Comparison of ENCODE assay signal across 8 cellular contexts in the genomic region with DNA sequence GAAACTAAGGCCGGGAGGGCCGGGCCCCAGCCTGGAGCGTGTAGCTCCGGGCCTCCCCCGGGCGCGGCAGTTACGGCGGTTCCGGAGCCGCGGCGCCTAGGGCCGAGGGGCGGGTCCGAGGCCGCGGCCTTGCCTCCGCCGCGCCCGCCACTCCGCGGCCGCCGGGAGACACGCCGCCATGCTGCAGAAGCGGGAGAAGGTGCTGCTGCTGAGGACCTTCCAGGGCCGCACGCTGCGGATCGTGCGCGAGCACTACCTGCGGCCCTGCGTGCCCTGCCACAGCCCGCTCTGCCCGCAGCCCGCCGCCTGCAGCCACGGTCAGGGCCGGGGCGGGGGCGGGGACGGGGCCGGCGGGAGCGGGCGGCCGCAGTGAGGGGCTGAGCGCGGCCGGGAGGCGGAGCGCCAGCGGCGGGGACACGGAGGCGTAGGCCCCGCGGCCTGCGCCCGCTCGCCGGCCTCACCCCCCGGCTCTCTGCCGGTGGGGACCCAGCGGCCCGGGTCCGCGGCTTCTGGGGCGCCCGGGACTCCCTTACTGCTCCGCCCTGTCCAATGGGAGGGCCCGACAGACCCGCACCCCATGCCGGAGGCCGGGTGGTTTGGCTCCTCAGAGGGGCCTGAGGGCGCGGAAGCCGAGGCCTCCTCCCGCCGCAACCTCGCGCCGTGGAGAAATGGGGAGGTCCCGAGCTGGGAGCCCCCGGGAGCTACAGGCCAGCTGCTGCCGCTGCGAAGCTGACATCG. TPM values are rescaled to one million over a fixed set of nuclear protein-coding genes. Genes with fewer than 3 reads are reported as not detected.
DNase-seq lines count a peak whose midpoint lies in the region; ATAC-seq and TF ChIP-seq lines count a peak whose summit lies in the region.

A gene (plus strand): TSS at position 150 of the 738 bp plus-strand sequence. CDS start 29 bp downstream, at position 179.

- DNase-seq in 8988T (peak; percentile 47), NCI-H774 (lab: John Stamatoyannopoulos, UW) (peak; percentile 68), endodermal cell (peak; percentile 86), mesothelial cell of epicardium (ENCODE audit: low spot score in 2 of 2, unreplicated experiment in 2 of 2) (peak; percentile 36 to 67)
- peak; percentile 44 to 55 for DNase-seq in stimulated activated CD8-positive, alpha-beta memory T cell treated with anti-CD3 and anti-CD28 coated beads, Interleukin-2, amount 100 ng/mL, for 48 hours (ENCODE audit: low read depth in 2 of 2)

- H3K27me3 Mint-ChIP-seq in endodermal cell (ENCODE audit: insufficient read depth): peaks cover 3% of the 10 kb centered on the region
- H3K27me3 Mint-ChIP-seq in mesothelial cell of epicardium (ENCODE audit: low read depth): no peaks in the 10 kb centered on the region

- H3K9me3 Mint-ChIP-seq in endodermal cell: no peaks in the 10 kb centered on the region
- H3K9me3 Mint-ChIP-seq in mesothelial cell of epicardium: no peaks in the 10 kb centered on the region

- H3K9ac ChIP-seq in endodermal cell (ENCODE audit: extremely low read depth, low read length, poor library complexity, severe bottlenecking): peak within 1 kb of the TSS; percentile 48

- ATAC-seq in GM18517 (IDR thresholded peaks at IDR 0.05; ENCODE audit: unreplicated experiment) (peak; percentile 67), HG03039 (IDR thresholded peaks at IDR 0.05; ENCODE audit: unreplicated experiment) (peak; percentile 58)

- H3K27me3 ChIP-seq in endodermal cell (ENCODE audit: control insufficient read depth, insufficient read depth, low read length, poor library complexity, severe bottlenecking): no peaks in the 10 kb centered on the region

- peaks cover 27% of the 10 kb centered on the region for H3K4me1 Mint-ChIP-seq in endodermal cell
- H3K4me1 Mint-ChIP-seq in mesothelial cell of epicardium: peaks cover 34% of the 10 kb centered on the region

- H3K4me3 Mint-ChIP-seq in endodermal cell: peak within 1 kb of the TSS; percentile 74
- peak within 1 kb of the TSS; percentile 76 for H3K4me3 Mint-ChIP-seq in mesothelial cell of epicardium

- CTCF ChIA-PET in activated CD8-positive, alpha-beta memory T cell treated with anti-CD3 and anti-CD28 coated beads for 36 hours (lab: Charles Lee): interaction anchor here (1.0 to 1.3 kb wide), 2 partner anchors 15 to 76 kb away, joined by 3 read pairs; no protein-coding TSS in a partner anchor

- H3K36me3 Mint-ChIP-seq in endodermal cell (ENCODE audit: low read depth) (peaks cover 10% of the 10 kb centered on the region), mesothelial cell of epicardium (peaks cover 9% of the 10 kb centered on the region)

- POLR2A ChIA-PET in activated CD8-positive, alpha-beta memory T cell treated with anti-CD3 and anti-CD28 coated beads for 36 hours (lab: Charles Lee): interaction anchor here (0.6 to 1.3 kb wide), 2 partner anchors 211 to 415 kb away, joined by 4 to 7 read pairs; a partner anchor contains a TSS

- H3K4me1 ChIP-seq in endodermal cell (ENCODE audit: control insufficient read depth, insufficient read depth, low read length): peaks cover 7% of the 10 kb centered on the region

- WGBS in endodermal cell (ENCODE audit: insufficient coverage in 1 of 2, insufficient read length in 1 of 2), 2 experiments: 0 to 1% methylated on average over 27 to 91 of the region's 92 CpGs

- H3K4me3 ChIP-seq in endodermal cell (ENCODE audit: low read length): peak within 1 kb of the TSS; percentile 82

- H3K27ac Mint-ChIP-seq in endodermal cell (peak within 1 kb of the TSS; percentile 77), mesothelial cell of epicardium (peak within 1 kb of the TSS; percentile 96)

- H3K9me3 ChIP-seq in endodermal cell (ENCODE audit: control insufficient read depth, low read length): no peaks in the 10 kb centered on the region

- no peak for TF ChIP-seq CTCF in endodermal cell (conservative IDR thresholded peaks at IDR 0.05)
- TF ChIP-seq CTCF in mesothelial cell of epicardium (IDR thresholded peaks at IDR 0.05; ENCODE audit: unreplicated experiment): no peak

- H3K27ac ChIP-seq in endodermal cell (ENCODE audit: low read depth, low read length): peak within 1 kb of the TSS; percentile 7

- H3K36me3 ChIP-seq in endodermal cell (ENCODE audit: control insufficient read depth, insufficient read depth, low read length): peaks cover 2% of the 10 kb centered on the region

RNA-seq across cellular contexts. Expression of the gene that starts here (rescaled TPM):
- total RNA-seq in activated CD8-positive, alpha-beta memory T cell treated with anti-CD3 and anti-CD28 coated beads for 36 hours: 10 to 100 TPM; 26.4 to 27.0 TPM
- total RNA-seq in endodermal cell: 10 to 100 TPM; 26.3 to 38.4 TPM
- polyA plus RNA-seq in endodermal cell (2013, experiment 1 of 2): 15.9 TPM
- polyA plus RNA-seq in endodermal cell (2013, experiment 2 of 2): 13.6 TPM
- 34.7 to 39.2 TPM (median 36.4 TPM) in 3 replicates for total RNA-seq in mesothelial cell of epicardium

Comparison
In these comparisons a context has a peak if more than half of its experiments do, and no peak if none do; other contexts are left out.
1. Peak in every context shown above with its lines: DNase-seq, ATAC-seq, H3K4me3 ChIP-seq and H3K27ac ChIP-seq.